Comparison of ENCODE assay signal across 8 cellular contexts in genomic region chr4:128812360-128812958, GRCh38. TPM values are rescaled to one million over a fixed set of nuclear protein-coding genes. Genes with fewer than 3 reads are reported as not detected.
DNase-seq lines count a peak whose midpoint lies in the region; ATAC-seq and TF ChIP-seq lines count a peak whose summit lies in the region.

No MANE protein-coding gene starts in this region.

- H3K36me3 ChIP-seq in lower lobe of right lung, result no peaks in the 10 kb centered on the region

- H3K27me3 ChIP-seq in lower lobe of right lung (ENCODE audit: low read depth), result no peaks in the 10 kb centered on the region

- H3K9me3 Mint-ChIP-seq in stimulated activated naive CD8-positive, alpha-beta T cell treated with anti-CD3 and anti-CD28 coated beads, Interleukin-15, amount 100 ng/mL, for 72 hours, result no peaks in the 10 kb centered on the region

- DNase-seq in NCI-H82 (lab: John Stamatoyannopoulos, UW), result peak; percentile 80
- no peak for DNase-seq in NCI-H82 treated with DMSO at 0.1 percent for 48 hours (lab: John Stamatoyannopoulos, UW; ENCODE audit: unreplicated experiment)
- DNase-seq in KG1 (lab: John Stamatoyannopoulos, UW), result peak; percentile 34
- DNase-seq in SW480 (ENCODE audit: low spot score), result peak; percentile 49
- peak; percentile 68 for DNase-seq in dedifferentiated amniotic fluid mesenchymal stem cell (ENCODE audit: extremely low spot score)
- peak; percentile 62 for DNase-seq in lower lobe of right lung
- peak in 1 of 2 donors; percentile 56 for DNase-seq in stimulated activated naive CD8-positive, alpha-beta T cell treated with anti-CD3 and anti-CD28 coated beads, Interleukin-15, amount 100 ng/mL, for 72 hours

- intact Hi-C loops in lower lobe of right lung (cut with DNase I), result no loop called here

- peak overlapping the region; percentile 7 to 93 for H3K27ac Mint-ChIP-seq in stimulated activated naive CD8-positive, alpha-beta T cell treated with anti-CD3 and anti-CD28 coated beads, Interleukin-15, amount 100 ng/mL, for 72 hours

- H3K4me1 ChIP-seq in lower lobe of right lung, result peaks cover 17% of the 10 kb centered on the region

- peak overlapping the region; percentile 87 for H3K4me3 ChIP-seq in lower lobe of right lung

- H3K27me3 Mint-ChIP-seq in stimulated activated naive CD8-positive, alpha-beta T cell treated with anti-CD3 and anti-CD28 coated beads, Interleukin-15, amount 100 ng/mL, for 72 hours, result no peaks in the 10 kb centered on the region

- peaks cover 45% of the 10 kb centered on the region for H3K4me1 Mint-ChIP-seq in stimulated activated naive CD8-positive, alpha-beta T cell treated with anti-CD3 and anti-CD28 coated beads, Interleukin-15, amount 100 ng/mL, for 72 hours

- ATAC-seq in GM21717 (IDR thresholded peaks at IDR 0.05; ENCODE audit: unreplicated experiment) (peak; percentile 14), lower lobe of right lung (peak in 1 of 2 donors; percentile 8)
- ATAC-seq in stimulated activated naive CD8-positive, alpha-beta T cell treated with anti-CD3 and anti-CD28 coated beads, Interleukin-15, amount 100 ng/mL, for 72 hours, result peak; percentile 22

- H3K4me3 Mint-ChIP-seq in stimulated activated naive CD8-positive, alpha-beta T cell treated with anti-CD3 and anti-CD28 coated beads, Interleukin-15, amount 100 ng/mL, for 72 hours, result peak overlapping the region; percentile 67 to 79

- H3K27ac ChIP-seq in lower lobe of right lung, result peak overlapping the region; percentile 96

- TF ChIP-seq CTCF in lower lobe of right lung (IDR thresholded peaks at IDR 0.05), result no peak

- H3K9me3 ChIP-seq in lower lobe of right lung, result no peaks in the 10 kb centered on the region

RNA-seq across cellular contexts. Expression of gene JADE1, which starts 3.0 kb away (rescaled TPM):
- total RNA-seq in lower lobe of right lung, result 36.3 TPM
